In genomic region chr16:16050106-16050505, GRCh38 we compare ENCODE assay signal across 19 cellular contexts.
DNase-seq lines count a peak whose midpoint lies in the region; ATAC-seq and TF ChIP-seq lines count a peak whose summit lies in the region.
"Had no signal": no experiment of that assay in that cellular context is flagged by ENCODE, and none has a peak within 500 bp of the region (broad histone marks: within the 10 kb centered on the region; RNA-seq: fewer than 3 reads in every experiment).

No MANE protein-coding gene starts in this region.

- no peak for DNase-seq in heart right ventricle
- DNase-seq in right atrium auricular region (ENCODE audit: low spot score), result no peak
- peak; percentile 77 to 85 for DNase-seq in SJSA1 (ENCODE audit: low read depth in 1 of 2, low spot score in 2 of 2)
- no peak for DNase-seq in neural crest cell (ENCODE audit: low read depth, low spot score)
- DNase-seq in thoracic aorta (ENCODE audit: low spot score), result no peak
- DNase-seq in AG08395 (ENCODE audit: low spot score), result no peak
- DNase-seq: CD4-positive, alpha-beta T cell; COR-L47; DMS79 treated with DMSO at 0.1 percent for 48 hours; H7; Kasumi-1; NCI-H1417; NCI-H1694 treated with DMSO at 0.1 percent for 48 hours; NCI-H2081 treated with DMSO at 0.1 percent for 48 hours; NCI-H2171 treated with DMSO at 0.1 percent for 48 hours; NCI-H526; SHP77 treated with DMSO at 0.1 percent for 48 hours had no signal

- H3K4me1 ChIP-seq in heart right ventricle (peaks cover 0 to 19% (median 10%) of the 10 kb centered on the region in 9 donors), right atrium auricular region (peaks cover 0 to 5% of the 10 kb centered on the region in 2 donors), SJSA1 (replicated peaks) (peaks cover 38% of the 10 kb centered on the region), thoracic aorta (ENCODE audit: control insufficient read depth in 1 of 2, low read depth in 2 of 2) (peaks cover 0 to 22% of the 10 kb centered on the region in 2 donors)

- 77 to 78% methylated on average over 6 of the region's 6 CpGs for WGBS in heart right ventricle, 2 donors

- H3K9me3 ChIP-seq in heart right ventricle (no peaks in the 10 kb centered on the region), right atrium auricular region (no peaks in the 10 kb centered on the region), SJSA1 (replicated peaks) (no peaks in the 10 kb centered on the region), thoracic aorta (no peaks in the 10 kb centered on the region)

- peak in 3 of 8 donors; percentile 23 to 54 (median 25) for ATAC-seq in heart right ventricle
- peak; percentile 58 for ATAC-seq in thoracic aorta (ENCODE audit: insufficient number of reproducible peaks, low FRiP score, low read depth)
- no peak for ATAC-seq in HG03457 (IDR thresholded peaks at IDR 0.05; ENCODE audit: unreplicated experiment)
- ATAC-seq: SK-N-SH treated with all-trans-retinoic acid at 6 μM for 48 hours had no signal

- no peak overlapping the region for H3K4me3 Mint-ChIP-seq in neural crest cell
- H3K4me3 Mint-ChIP-seq: CD4-positive, alpha-beta T cell had no signal

- H3K36me3 ChIP-seq in heart right ventricle (peaks cover 0 to 99% (median 24%) of the 10 kb centered on the region in 9 donors), right atrium auricular region (peaks cover 43% of the 10 kb centered on the region), SJSA1 (peaks cover 76% of the 10 kb centered on the region), thoracic aorta (peaks cover 57% of the 10 kb centered on the region)

- peak overlapping the region; percentile 67 for H3K27ac Mint-ChIP-seq in neural crest cell (ENCODE audit: unreplicated experiment)
- H3K27ac Mint-ChIP-seq: CD4-positive, alpha-beta T cell had no signal

- H3K4me1 Mint-ChIP-seq in neural crest cell, result no peaks in the 10 kb centered on the region

- H3K4me3 ChIP-seq in heart right ventricle (no peak overlapping the region), right atrium auricular region (no peak overlapping the region), SJSA1 (no peak overlapping the region), thoracic aorta (no peak overlapping the region)

- intact Hi-C loops in heart right ventricle (cut with DNase I), result no loop called here

- peaks cover 14% of the 10 kb centered on the region for H3K36me3 Mint-ChIP-seq in neural crest cell (ENCODE audit: low read depth)

- H3K27me3 ChIP-seq in heart right ventricle (no peaks in the 10 kb centered on the region), right atrium auricular region (no peaks in the 10 kb centered on the region), SJSA1 (replicated peaks) (no peaks in the 10 kb centered on the region), thoracic aorta (replicated peaks; ENCODE audit: insufficient read depth) (no peaks in the 10 kb centered on the region)

- H3K27ac ChIP-seq in heart right ventricle (peak overlapping the region in 6 of 10 donors; percentile 2 to 79 (median 45)), right atrium auricular region (no peak overlapping the region), SJSA1 (peak overlapping the region; percentile 0; the same call in 1 of the 2 replicates), thoracic aorta (peak overlapping the region; percentile 37 to 62)

- no peaks in the 10 kb centered on the region for H3K9me3 Mint-ChIP-seq in neural crest cell
- H3K9me3 Mint-ChIP-seq: CD4-positive, alpha-beta T cell had no signal

- H3K27me3 Mint-ChIP-seq in neural crest cell (ENCODE audit: low read depth), result no peaks in the 10 kb centered on the region
- H3K27me3 Mint-ChIP-seq: CD4-positive, alpha-beta T cell had no signal

- TF ChIP-seq CTCF in heart right ventricle (IDR thresholded peaks at IDR 0.05) (no peak), right atrium auricular region (IDR thresholded peaks at IDR 0.05) (no peak), neural crest cell (conservative IDR thresholded peaks at IDR 0.05) (no peak), thoracic aorta (IDR thresholded peaks at IDR 0.05) (no peak)

Comparison
In these comparisons a context has a peak if more than half of its experiments do, and no peak if none do; other contexts are left out.
1. H3K27ac ChIP-seq: peak in heart right ventricle (6 of 10), SJSA1 (single experiment) and thoracic aorta (2 of 2); none in right atrium auricular region (0 of 2).
2. DNase-seq: peak in SJSA1 (2 of 2); none in heart right ventricle (0 of 2), right atrium auricular region (single experiment), neural crest cell (single experiment), thoracic aorta (single experiment) and AG08395 (single experiment).